ENCODE assay signal across 8 cellular contexts in the genomic region with DNA sequence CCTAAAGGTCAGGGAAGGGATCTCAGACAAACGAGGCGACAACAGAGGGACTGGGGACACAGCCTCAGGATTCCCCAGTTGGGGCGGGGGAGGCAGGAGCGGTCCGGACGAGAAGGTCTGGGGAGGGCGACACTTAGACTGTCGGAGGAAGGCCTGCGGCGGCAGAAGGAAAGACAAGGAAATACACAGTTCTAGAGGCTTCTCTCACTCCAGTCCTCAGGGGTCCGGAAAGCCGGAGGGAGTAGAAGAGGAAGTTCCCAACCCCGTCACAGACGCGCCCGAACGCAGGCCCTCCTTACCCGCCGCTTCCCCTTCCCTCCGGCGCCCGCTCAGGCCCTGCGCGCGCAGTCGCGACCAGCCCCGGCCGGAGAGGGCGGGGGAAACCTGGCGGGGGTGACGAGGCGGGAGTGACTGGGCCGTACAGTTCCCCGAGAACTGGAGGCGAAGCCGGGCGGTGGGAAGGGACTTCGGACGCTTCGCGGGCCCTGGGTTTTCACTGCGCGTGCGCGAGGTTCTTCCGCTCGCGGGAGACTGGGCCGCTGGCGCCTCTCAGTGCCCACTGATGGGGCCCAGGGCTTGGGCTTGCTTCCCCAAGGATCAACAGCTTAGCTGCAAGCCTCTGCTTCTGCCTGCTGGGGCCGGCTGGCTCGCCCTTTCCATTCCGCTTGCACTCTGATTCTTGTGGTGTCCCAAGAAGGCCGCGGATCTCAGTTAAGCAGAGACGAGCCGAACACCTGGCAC. TPM values are rescaled to one million over a fixed set of nuclear protein-coding genes. Genes with fewer than 3 reads are reported as not detected.
DNase-seq lines count a peak whose midpoint lies in the region; ATAC-seq and TF ChIP-seq lines count a peak whose summit lies in the region.

IPP (minus strand) TSS at position 356 of the 741 bp plus-strand sequence. CDS start 4,242 bp downstream, outside the sequence.

- intact Hi-C loops in PC-3 (cut with micrococcal nuclease), result loop anchor here (1.0 to 2.0 kb wide), 3 partner anchors 52 to 122 kb away; partner anchors contain the start of genes MAST2 and TMEM69

- H3K36me3 ChIP-seq in PC-3 (ENCODE audit: low read depth, low read length) (no peaks in the 10 kb centered on the region), mucosa of rectum (ENCODE audit: control insufficient read depth in 2 of 2, insufficient read depth in 2 of 2, low read length in 2 of 2) (peaks cover 0 to 4% of the 10 kb centered on the region in 2 donors)

- no TSS peak for BruUV-seq in PC-3 (replicated peaks; lab: Mats Ljungman, UMichigan)

- H3K4me1 ChIP-seq in PC-3 (ENCODE audit: insufficient read depth, low read length) (peaks cover 9% of the 10 kb centered on the region), mucosa of rectum (ENCODE audit: control insufficient read depth in 2 of 2, insufficient read depth in 2 of 2, low read length in 2 of 2) (peaks cover 3 to 13% of the 10 kb centered on the region in 2 donors)

- DNase-seq in DMS53 (lab: John Stamatoyannopoulos, UW), result peak; percentile 99
- DNase-seq in Jurkat, Clone E6-1 (ENCODE audit: low read depth, low spot score), result peak; percentile 87
- peak; percentile 98 for DNase-seq in PC-3
- peak; percentile 96 for DNase-seq in activated T-cell treated with anti-CD3 and anti-CD28 coated beads for 48 hours (ENCODE audit: low read depth)
- peak; percentile 54 for DNase-seq in epithelial cell of proximal tubule (ENCODE audit: low read depth)
- DNase-seq in stimulated activated CD8-positive, alpha-beta memory T cell treated with anti-CD3 and anti-CD28 coated beads, Interleukin-4, amount 100 ng/mL, for 48 hours, result peak; percentile 97

- H3K9me3 ChIP-seq in PC-3 (ENCODE audit: low read length) (no peaks in the 10 kb centered on the region), mucosa of rectum (ENCODE audit: control insufficient read depth in 2 of 2, low read length in 2 of 2) (no peaks in the 10 kb centered on the region)

- H3K4me3 ChIP-seq in Jurkat, Clone E6-1 (ENCODE audit: low read length), result peak within 1 kb of the TSS; percentile 69
- H3K4me3 ChIP-seq in PC-3 (ENCODE audit: low read length) (peak within 1 kb of the TSS; percentile 93), epithelial cell of proximal tubule (ENCODE audit: low read depth, low read length) (peak within 1 kb of the TSS; percentile 82), mucosa of rectum (ENCODE audit: low read length in 2 of 2) (peak within 1 kb of the TSS; percentile 94 to 95)

- peak within 1 kb of the TSS; percentile 99 for H3K4me2 ChIP-seq in PC-3 (ENCODE audit: low read length)

- H2AFZ ChIP-seq in PC-3 (ENCODE audit: low read length), result peak within 1 kb of the TSS; percentile 97

- POLR2A ChIA-PET in PC-3 (lab: Charles Lee; ENCODE audit: unreplicated experiment), result interaction anchor here (0.7 kb wide), 1 partner anchor 10 kb away, joined by 3 read pairs; no protein-coding TSS in a partner anchor

- CTCF ChIA-PET in PC-3 (lab: Charles Lee), result interaction anchor here (0.6 kb wide), 1 partner anchor 94 kb away, joined by 3 read pairs; no protein-coding TSS in a partner anchor

- peaks cover 10% of the 10 kb centered on the region for H3K79me2 ChIP-seq in PC-3 (ENCODE audit: low read length)

- TF ChIP-seq CTCF in PC-3 (conservative IDR thresholded peaks at IDR 0.05; ENCODE audit: low read depth, low read length) (no peak), epithelial cell of proximal tubule (conservative IDR thresholded peaks at IDR 0.05; ENCODE audit: low read depth, low read length) (no peak)

- no peaks in the 10 kb centered on the region for H3K27me3 ChIP-seq in PC-3 (ENCODE audit: low read length)
- H3K27me3 ChIP-seq in mucosa of rectum (ENCODE audit: control insufficient read depth in 2 of 2, insufficient read depth in 2 of 2, low read length in 2 of 2), result no peaks in the 10 kb centered on the region

- no peaks in the 10 kb centered on the region for H3F3A ChIP-seq in PC-3 (ENCODE audit: low read length, unreplicated experiment)

- H4K20me1 ChIP-seq in PC-3 (ENCODE audit: low read length), result no peaks in the 10 kb centered on the region

- H3K9ac ChIP-seq in PC-3 (ENCODE audit: low read length) (peak within 1 kb of the TSS; percentile 98), mucosa of rectum (ENCODE audit: low read depth in 1 of 2, low read length in 2 of 2) (peak within 1 kb of the TSS; percentile 98 to 100)

- no peaks in the 10 kb centered on the region for H3K9me2 ChIP-seq in PC-3 (replicated peaks; ENCODE audit: low read length)

- ATAC-seq in GM21576 (IDR thresholded peaks at IDR 0.05; ENCODE audit: unreplicated experiment), result peak; percentile 86
- ATAC-seq in PC-3, result peak; percentile 98

- H3K27ac ChIP-seq in PC-3 (ENCODE audit: low read length) (peak within 1 kb of the TSS; percentile 79), mucosa of rectum (ENCODE audit: low read depth in 2 of 2, low read length in 2 of 2) (peak within 1 kb of the TSS; percentile 97 to 98)

RNA-seq across cellular contexts. Expression of gene IPP, which starts in this region (rescaled TPM):
- polyA plus RNA-seq in Jurkat, Clone E6-1 (2012; ENCODE audit: insufficient read depth, insufficient read length), result 12.5 TPM
- 6.6 and 8.8 TPM in 2 replicates for total RNA-seq in PC-3 (2014; rRNA removed)
- 4.7 and 7.5 TPM in 2 replicates for total RNA-seq in epithelial cell of proximal tubule

Comparison
In these comparisons a context has a peak if more than half of its experiments do, and no peak if none do; other contexts are left out.
1. Peak in every context shown above with its lines: DNase-seq, ATAC-seq, H3K4me3 ChIP-seq and H3K27ac ChIP-seq.